In the genomic region with DNA sequence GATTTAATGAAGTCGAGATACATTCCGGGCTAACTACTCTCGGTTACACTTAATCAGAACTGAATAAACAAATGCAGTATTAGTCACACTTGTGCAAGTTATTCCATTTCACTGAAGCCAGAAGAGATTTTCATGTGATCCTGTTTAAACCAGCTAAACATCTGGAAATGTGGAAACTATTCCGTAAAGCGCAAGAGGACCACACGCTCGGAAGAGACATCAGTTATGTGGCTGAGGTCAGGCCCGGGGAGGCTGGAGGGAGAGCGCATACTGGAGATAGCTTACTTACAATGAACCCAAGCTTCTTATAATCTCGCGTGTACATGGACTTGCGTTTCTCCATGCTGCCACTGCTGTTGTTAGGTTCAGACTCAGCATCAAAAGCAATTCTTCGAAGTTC, we compare ENCODE assay signal across 12 cellular contexts.
A peak's percentile ranks its signal among the peaks of the same experiment; 100 is the strongest.
DNase-seq lines count a peak whose midpoint lies in the region; ATAC-seq and TF ChIP-seq lines count a peak whose summit lies in the region.
"Had no signal": no experiment of that assay in that cellular context is flagged by ENCODE, and none has a peak within 500 bp of the region (broad histone marks: within the 10 kb centered on the region; RNA-seq: fewer than 3 reads in every experiment).

No MANE protein-coding gene starts in this region.

- H3K36me3 ChIP-seq in esophagus (ENCODE audit: control insufficient read depth in 2 of 2, insufficient read depth in 2 of 2, low read length in 1 of 2): no peaks in the 10 kb centered on the region
- no peaks in the 10 kb centered on the region for H3K36me3 ChIP-seq in thoracic aorta

- H3K9me3 ChIP-seq in esophagus (ENCODE audit: control insufficient read depth in 2 of 2, insufficient read depth in 1 of 2, low read depth in 1 of 2, low read length in 1 of 2) (no peaks in the 10 kb centered on the region), thoracic aorta (no peaks in the 10 kb centered on the region)

- H3K4me1 ChIP-seq in esophagus (ENCODE audit: control insufficient read depth in 2 of 2, insufficient read depth in 2 of 2, low read length in 1 of 2) (no peaks in the 10 kb centered on the region), thoracic aorta (ENCODE audit: control insufficient read depth in 1 of 2, low read depth in 2 of 2) (peaks cover 20 to 34% of the 10 kb centered on the region in 2 donors)

- 60 to 64% methylated on average over 13 of the region's 13 CpGs for WGBS in esophagus, 2 donors

- H3K27me3 ChIP-seq in esophagus (ENCODE audit: control insufficient read depth in 1 of 2, insufficient read depth in 2 of 2, low read length in 2 of 2) (no peaks in the 10 kb centered on the region), thoracic aorta (replicated peaks; ENCODE audit: insufficient read depth) (no peaks in the 10 kb centered on the region)

- peak; percentile 45 for DNase-seq in RPMI7951 (ENCODE audit: low read depth)
- DNase-seq in midbrain (lab: John Stamatoyannopoulos, UW): peak; percentile 37
- no peak for DNase-seq in thoracic aorta (ENCODE audit: low spot score)
- DNase-seq in NK-92 treated with Interleukin-12 subunit alpha and Interleukin-12 subunit beta, amount 100 ng/mL, for 24 hours (lab: John Stamatoyannopoulos, UW): no peak
- no peak for DNase-seq in activated gamma-delta T cell treated with Interleukin-2 at 50 U/mL for 16 hours
- no peak for DNase-seq in NCI-H2227 treated with DMSO at 0.1 percent for 48 hours (lab: John Stamatoyannopoulos, UW)
- no peak for DNase-seq in NOMO-1 (lab: John Stamatoyannopoulos, UW; ENCODE audit: unreplicated experiment in 2 of 2)
- DNase-seq: activated CD4-positive, alpha-beta T cell treated with anti-CD3 and anti-CD28 coated beads for 4 hours; EL; SHP77 had no signal

- no peak for TF ChIP-seq CTCF in thoracic aorta (IDR thresholded peaks at IDR 0.05)

- H3K27ac ChIP-seq in esophagus (ENCODE audit: low read depth in 2 of 2, low read length in 1 of 2): peak overlapping the region; percentile 34 to 36
- peak overlapping the region; percentile 3 to 45 for H3K27ac ChIP-seq in thoracic aorta

- H3K4me3 ChIP-seq in esophagus (ENCODE audit: low read depth in 1 of 2, low read length in 2 of 2) (no peak overlapping the region), thoracic aorta (peak overlapping the region; percentile 53)

- ATAC-seq in thoracic aorta (ENCODE audit: insufficient number of reproducible peaks, low FRiP score, low read depth): peak; percentile 56
- ATAC-seq: stimulated activated memory B cell treated with anti-CD40 and anti-IgM and Interleukin-4, amounts not matched to agents 10 μg/mL and 1 μg/mL and 100 μg/mL, for 72 hours had no signal

Comparison
In these comparisons a context has a peak if more than half of its experiments do, and no peak if none do; other contexts are left out.
1. DNase-seq: peak in RPMI7951 (single experiment) and midbrain (single experiment); none in thoracic aorta (single experiment), NK-92 treated with Interleukin-12 subunit alpha and Interleukin-12 subunit beta, amount 100 ng/mL, for 24 hours (single experiment), activated gamma-delta T cell treated with Interleukin-2 at 50 U/mL for 16 hours (single experiment), NCI-H2227 treated with DMSO at 0.1 percent for 48 hours (single experiment) and NOMO-1 (0 of 2).